ENCODE assay signal across 1 cellular context in genomic region chr10:78543749-78544446, GRCh38.
TF ChIP-seq lines count a peak whose summit lies in the region.

No MANE protein-coding gene starts in this region.

TF ChIP-seq in IMR-90, 13 proteins besides CTCF, POLR2A, EP300 and RAD21 (continued from another document):
- TF ChIP-seq MAFK (IDR thresholded peaks at IDR 0.05; ENCODE audit: low read depth, low read length) (peak; percentile 18; the same call in 1 of the 2 replicates), MAZ (IDR thresholded peaks at IDR 0.05; ENCODE audit: borderline replicate concordance, low read depth, low read length) (no peak)
TF ChIP-seq in IMR-90: peak in this region for 3.
